Comparison of ENCODE assay signal across 29 cellular contexts in genomic region chr10:100401631-100402328, GRCh38.
"Had no signal": no experiment of that assay in that cellular context is flagged by ENCODE, and none has a peak within 500 bp of the region (broad histone marks: within the 10 kb centered on the region; RNA-seq: fewer than 3 reads in every experiment).

No MANE protein-coding gene starts in this region.

- ATAC-seq: activated CD4-positive, CD25-positive, alpha-beta regulatory T cell treated with anti-CD3 and anti-CD28 coated beads, Interleukin-2, amount 50 U/mL, for 24 hours; activated CD8-positive, alpha-beta T cell treated with anti-CD3 and anti-CD28 coated beads, Interleukin-2, amount 10 ng/mL, durations not matched to agents 7 days and 5 days; activated naive CD4-positive, alpha-beta T cell treated with anti-CD3 and anti-CD28 coated beads, Interleukin-2, amount 50 U/mL, for 72 hours; activated T-cell treated with anti-CD3 and anti-CD28 coated beads, Interleukin-2, amount 50 U/mL, for 72 hours; esophagus mucosa had no signal

- H3K27me3 ChIP-seq: brain microvascular endothelial cell, dorsolateral prefrontal cortex had no signal

- H3K36me3 ChIP-seq: brain microvascular endothelial cell, WERI-Rb-1 had no signal

- H3K4me3 ChIP-seq: coronary artery, dorsolateral prefrontal cortex had no signal

- DNase-seq: activated B cell treated with CpG ODN at 0.5 μM for 24 hours; activated CD4-positive, alpha-beta memory T cell treated with anti-CD3 and anti-CD28 coated beads for 36 hours; activated CD4-positive, alpha-beta T cell treated with anti-CD3 and anti-CD28 coated beads for 48 hours; activated CD4-positive, alpha-beta T cell treated with anti-CD3 and anti-CD28 coated beads, Interleukin-2, amount 50 U/mL, for 1 hour; activated CD8-positive, alpha-beta memory T cell treated with anti-CD3 and anti-CD28 coated beads, Interleukin-2, amount 50 U/mL, for 48 hours; activated CD8-positive, alpha-beta T cell treated with anti-CD3 and anti-CD28 coated beads, Interleukin-2, amount 10 ng/mL, durations not matched to agents 7 days and 5 days; activated gamma-delta T cell; activated naive CD4-positive, alpha-beta T cell; activated naive CD4-positive, alpha-beta T cell treated with anti-CD3 and anti-CD28 coated beads, Interleukin-2, amount 10 ng/mL, durations not matched to agents 7 days and 5 days; activated T-cell treated with anti-CD3 and anti-CD28 coated beads for 4 hours; activated T-cell treated with anti-CD3 and anti-CD28 coated beads, Interleukin-2, amount 50 U/mL, for 24 hours; activated T-cell treated with anti-CD3 and anti-CD28 coated beads, Interleukin-2, amount 50 U/mL, for 72 hours; amniotic stem cell; anterior cingulate cortex; brain microvascular endothelial cell; dorsolateral prefrontal cortex; effector memory CD4-positive, alpha-beta T cell; endodermal cell; foreskin fibroblast; head of caudate nucleus; T1000; WERI-Rb-1 had no signal

- H3K27ac ChIP-seq: brain microvascular endothelial cell, coronary artery, dorsolateral prefrontal cortex, WERI-Rb-1 had no signal

- FAIRE-seq: astrocyte, bronchial epithelial cell, frontal cortex had no signal
